In the genomic region with DNA sequence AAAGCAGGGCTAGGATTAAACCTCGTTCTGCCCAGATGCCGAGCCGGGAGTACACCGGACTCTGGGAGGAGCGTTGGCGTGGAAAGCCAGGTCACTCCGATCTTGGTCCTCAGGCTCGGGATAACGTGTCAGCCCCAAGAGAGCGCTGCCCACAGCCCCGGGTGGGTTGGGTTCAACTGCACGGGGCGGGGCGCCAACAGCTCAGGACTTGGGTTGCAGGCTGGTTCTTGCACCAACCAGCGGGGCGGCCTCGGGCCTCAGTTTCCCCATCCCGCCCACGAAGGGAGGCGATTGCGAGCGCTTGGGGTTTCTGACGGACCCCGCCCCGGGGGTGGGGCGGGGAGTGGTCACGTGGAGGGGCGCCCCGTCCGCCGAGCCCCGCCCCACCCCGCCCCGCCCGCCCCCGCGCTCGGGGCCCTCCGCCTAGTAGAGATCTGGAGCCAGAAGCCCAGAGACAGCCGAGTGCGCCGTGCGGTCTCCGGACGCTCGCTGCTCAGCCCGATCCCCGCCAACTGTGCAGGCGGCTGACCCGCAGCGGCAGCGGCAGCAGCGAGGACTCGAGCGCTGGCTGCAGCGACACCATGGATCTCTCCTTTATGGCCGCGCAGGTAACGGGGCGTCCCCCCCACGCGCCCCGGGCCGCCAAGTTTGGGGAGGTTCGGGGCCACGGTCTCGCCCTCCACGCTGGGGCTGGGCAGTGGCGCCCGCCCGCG, we compare ENCODE assay signal across 1 cellular context.
TF ChIP-seq lines count a peak whose summit lies in the region.

A gene (plus strand): TSS at position 443 of the 713 bp plus-strand sequence. CDS start 139 bp downstream, at position 582.

TF ChIP-seq in GM12878, 131 proteins besides CTCF, POLR2A, EP300 and RAD21:
- TF ChIP-seq SUZ12 (IDR thresholded peaks at IDR 0.05; ENCODE audit: unreplicated experiment) (peak; percentile 7), CBFB (IDR thresholded peaks at IDR 0.05; ENCODE audit: low read depth) (no peak)
- TF ChIP-seq, protein P1, sequence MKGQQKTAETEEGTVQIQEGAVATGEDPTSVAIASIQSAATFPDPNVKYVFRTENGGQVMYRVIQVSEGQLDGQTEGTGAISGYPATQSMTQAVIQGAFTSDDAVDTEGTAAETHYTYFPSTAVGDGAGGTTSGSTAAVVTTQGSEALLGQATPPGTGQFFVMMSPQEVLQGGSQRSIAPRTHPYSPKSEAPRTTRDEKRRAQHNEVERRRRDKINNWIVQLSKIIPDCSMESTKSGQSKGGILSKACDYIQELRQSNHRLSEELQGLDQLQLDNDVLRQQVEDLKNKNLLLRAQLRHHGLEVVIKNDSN (IDR thresholded peaks at IDR 0.05; ENCODE audit: borderline replicate concordance, extremely low read length, insufficient read depth, low read depth, low read length), result peak; percentile 44
